ENCODE assay signal across 8 cellular contexts in genomic region chr15:33194704-33195261, GRCh38. TPM values are rescaled to one million over a fixed set of nuclear protein-coding genes. Genes with fewer than 3 reads are reported as not detected.
DNase-seq lines count a peak whose midpoint lies in the region; ATAC-seq and TF ChIP-seq lines count a peak whose summit lies in the region.

Gene FMN1 (minus strand): TSS chr15:33194714. CDS start chr15:33154914, 39,800 bp downstream.

- H3K27ac ChIP-seq in SK-N-SH (ENCODE audit: low read depth in 2 of 2, low read length in 1 of 2) (peak within 1 kb of the TSS; percentile 64 to 65; a peak in 3 of 4 replicates), neutrophil (no peak within 1 kb of the TSS), stomach (peak within 1 kb of the TSS; percentile 52 to 81 (median 71))

- no peak for TF ChIP-seq POLR2A in stomach (IDR thresholded peaks at IDR 0.05)

- TF ChIP-seq RAD21 in SK-N-SH (IDR thresholded peaks at IDR 0.05; ENCODE audit: low read length), result no peak

- peak within 1 kb of the TSS; percentile 65 to 67 for H3K4me3 ChIP-seq in SK-N-SH (ENCODE audit: low read depth in 2 of 2, low read length in 1 of 2)
- peak within 1 kb of the TSS; percentile 31 to 35 for H3K4me3 ChIP-seq in neutrophil (ENCODE audit: low read depth in 1 of 2, low read length in 1 of 2)
- H3K4me3 ChIP-seq in stomach, result peak within 1 kb of the TSS; percentile 52 to 59 (median 57)

- peak within 1 kb of the TSS; percentile 74 to 87 (median 80) for H3K4me3 Mint-ChIP-seq in IgD-negative memory B cell
- peak within 1 kb of the TSS; percentile 81 for H3K4me3 Mint-ChIP-seq in activated naive CD8-positive, alpha-beta T cell

- TF ChIP-seq CTCF in SK-N-SH (IDR thresholded peaks at IDR 0.05), result no peak
- no peak for TF ChIP-seq CTCF in neutrophil (IDR thresholded peaks at IDR 0.05)
- no peak for TF ChIP-seq CTCF in stomach (IDR thresholded peaks at IDR 0.05)

- H4K20me1 ChIP-seq in SK-N-SH (ENCODE audit: insufficient read depth), result no peaks in the 10 kb centered on the region

- no peak within 1 kb of the TSS for H3K27ac Mint-ChIP-seq in IgD-negative memory B cell
- H3K27ac Mint-ChIP-seq in activated naive CD8-positive, alpha-beta T cell, result no peak within 1 kb of the TSS

- TF ChIP-seq EP300 in SK-N-SH (IDR thresholded peaks at IDR 0.05; ENCODE audit: borderline replicate concordance in 1 of 2, low read depth in 1 of 2, low read length in 1 of 2), result no peak
- no peak for TF ChIP-seq EP300 in stomach (IDR thresholded peaks at IDR 0.05)

- POLR2A ChIA-PET in SK-N-SH (lab: Yijun Ruan, JAX), result no interaction called here

- H3K79me2 ChIP-seq in SK-N-SH (ENCODE audit: insufficient read depth), result no peaks in the 10 kb centered on the region

- no peaks in the 10 kb centered on the region for H3K9me2 ChIP-seq in SK-N-SH

- peaks cover 1 to 12% (median 5%) of the 10 kb centered on the region in 3 donors for H3K4me1 Mint-ChIP-seq in IgD-negative memory B cell
- H3K4me1 Mint-ChIP-seq in activated naive CD8-positive, alpha-beta T cell (ENCODE audit: low read depth), result peaks cover 14% of the 10 kb centered on the region

- peaks cover 6% of the 10 kb centered on the region for H3F3A ChIP-seq in SK-N-SH (replicated peaks; ENCODE audit: insufficient read depth)

- ATAC-seq in GM21529 (IDR thresholded peaks at IDR 0.05; ENCODE audit: unreplicated experiment), result peak; percentile 91

- peak within 1 kb of the TSS; percentile 64 for H3K4me2 ChIP-seq in SK-N-SH

- peak; percentile 93 for DNase-seq in D341Med (ENCODE audit: low spot score)
- peak; percentile 95 for DNase-seq in SK-N-SH
- DNase-seq in glomerular endothelial cell (ENCODE audit: extremely low read depth, low read depth, low spot score), result peak; percentile 42
- peak; percentile 96 for DNase-seq in stomach

- H3K9ac ChIP-seq in SK-N-SH, result peak within 1 kb of the TSS; percentile 54; the same call in 1 of the 2 replicates

- peak within 1 kb of the TSS; percentile 76; the same call in 1 of the 2 replicates for H2AFZ ChIP-seq in SK-N-SH (ENCODE audit: low read depth)

- H3K27me3 Mint-ChIP-seq in IgD-negative memory B cell, result peaks cover 20% of the 10 kb centered on the region
- H3K27me3 Mint-ChIP-seq in activated naive CD8-positive, alpha-beta T cell, result no peaks in the 10 kb centered on the region

- H3K36me3 ChIP-seq in SK-N-SH (replicated peaks in 1 of 2; ENCODE audit: control insufficient read depth in 1 of 2, insufficient read depth in 2 of 2, low read length in 1 of 2), result no peaks in the 10 kb centered on the region
- no peaks in the 10 kb centered on the region for H3K36me3 ChIP-seq in neutrophil
- H3K36me3 ChIP-seq in stomach, result no peaks in the 10 kb centered on the region

- peaks cover 0 to 10% (median 0%) of the 10 kb centered on the region in 3 donors for H3K9me3 Mint-ChIP-seq in IgD-negative memory B cell
- H3K9me3 Mint-ChIP-seq in activated naive CD8-positive, alpha-beta T cell (ENCODE audit: low read depth), result no peaks in the 10 kb centered on the region

- intact Hi-C loops in stomach (cut with DNase I; ENCODE audit: low total_unique reads), result no loop called here

- WGBS in SK-N-SH (ENCODE audit: low lambda C conversion rate), result 2% methylated on average over 13 of the region's 39 CpGs
- 0 to 2% (median 1%) methylated on average over 24 to 39 of the region's 39 CpGs for WGBS in stomach, 5 donors

- H3K4me1 ChIP-seq in SK-N-SH (ENCODE audit: control insufficient read depth in 1 of 2, insufficient read depth in 2 of 2, low read depth in 1 of 2, low read length in 1 of 2) (peaks cover 0 to 17% of the 10 kb centered on the region in 2 experiments; a peak in 2 of 4 replicates), neutrophil (ENCODE audit: control insufficient read depth in 1 of 2, insufficient read depth in 1 of 2, low read depth in 1 of 2, low read length in 1 of 2) (peaks cover 3 to 8% of the 10 kb centered on the region in 2 experiments), stomach (peaks cover 0 to 13% (median 8%) of the 10 kb centered on the region in 4 donors)

- H3K27me3 ChIP-seq in SK-N-SH (ENCODE audit: insufficient read depth), result no peaks in the 10 kb centered on the region
- H3K27me3 ChIP-seq in neutrophil, result peaks cover 71% of the 10 kb centered on the region
- peaks cover 0 to 8% (median 5%) of the 10 kb centered on the region in 3 donors for H3K27me3 ChIP-seq in stomach

- CTCF ChIA-PET in SK-N-SH (lab: Yijun Ruan, JAX), result interaction anchor here (1.1 to 1.7 kb wide), 3 partner anchors 15 to 62 kb away, joined by 3 to 7 read pairs (median 3); no protein-coding TSS in a partner anchor

- H3K9me3 ChIP-seq in SK-N-SH, result no peaks in the 10 kb centered on the region
- no peaks in the 10 kb centered on the region for H3K9me3 ChIP-seq in neutrophil
- no peaks in the 10 kb centered on the region for H3K9me3 ChIP-seq in stomach

- H3K36me3 Mint-ChIP-seq in IgD-negative memory B cell, result no peaks in the 10 kb centered on the region
- no peaks in the 10 kb centered on the region for H3K36me3 Mint-ChIP-seq in activated naive CD8-positive, alpha-beta T cell

TF ChIP-seq in SK-N-SH, 30 proteins besides CTCF, POLR2A, EP300 and RAD21 (continues in another document):
- no peak for TF ChIP-seq POLR2AphosphoS5 (IDR thresholded peaks at IDR 0.05; ENCODE audit: low read depth, low read length)
- TF ChIP-seq JUND (IDR thresholded peaks at IDR 0.05), result no peak
- no peak for TF ChIP-seq FOSL2 (IDR thresholded peaks at IDR 0.05; ENCODE audit: borderline replicate concordance, low read depth)
- TF ChIP-seq TAF1 (IDR thresholded peaks at IDR 0.05; ENCODE audit: borderline replicate concordance, low read depth, low read length), result no peak
- TF ChIP-seq ELF1 (IDR thresholded peaks at IDR 0.05), result no peak
- TF ChIP-seq, protein P1, sequence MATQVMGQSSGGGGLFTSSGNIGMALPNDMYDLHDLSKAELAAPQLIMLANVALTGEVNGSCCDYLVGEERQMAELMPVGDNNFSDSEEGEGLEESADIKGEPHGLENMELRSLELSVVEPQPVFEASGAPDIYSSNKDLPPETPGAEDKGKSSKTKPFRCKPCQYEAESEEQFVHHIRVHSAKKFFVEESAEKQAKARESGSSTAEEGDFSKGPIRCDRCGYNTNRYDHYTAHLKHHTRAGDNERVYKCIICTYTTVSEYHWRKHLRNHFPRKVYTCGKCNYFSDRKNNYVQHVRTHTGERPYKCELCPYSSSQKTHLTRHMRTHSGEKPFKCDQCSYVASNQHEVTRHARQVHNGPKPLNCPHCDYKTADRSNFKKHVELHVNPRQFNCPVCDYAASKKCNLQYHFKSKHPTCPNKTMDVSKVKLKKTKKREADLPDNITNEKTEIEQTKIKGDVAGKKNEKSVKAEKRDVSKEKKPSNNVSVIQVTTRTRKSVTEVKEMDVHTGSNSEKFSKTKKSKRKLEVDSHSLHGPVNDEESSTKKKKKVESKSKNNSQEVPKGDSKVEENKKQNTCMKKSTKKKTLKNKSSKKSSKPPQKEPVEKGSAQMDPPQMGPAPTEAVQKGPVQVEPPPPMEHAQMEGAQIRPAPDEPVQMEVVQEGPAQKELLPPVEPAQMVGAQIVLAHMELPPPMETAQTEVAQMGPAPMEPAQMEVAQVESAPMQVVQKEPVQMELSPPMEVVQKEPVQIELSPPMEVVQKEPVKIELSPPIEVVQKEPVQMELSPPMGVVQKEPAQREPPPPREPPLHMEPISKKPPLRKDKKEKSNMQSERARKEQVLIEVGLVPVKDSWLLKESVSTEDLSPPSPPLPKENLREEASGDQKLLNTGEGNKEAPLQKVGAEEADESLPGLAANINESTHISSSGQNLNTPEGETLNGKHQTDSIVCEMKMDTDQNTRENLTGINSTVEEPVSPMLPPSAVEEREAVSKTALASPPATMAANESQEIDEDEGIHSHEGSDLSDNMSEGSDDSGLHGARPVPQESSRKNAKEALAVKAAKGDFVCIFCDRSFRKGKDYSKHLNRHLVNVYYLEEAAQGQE (IDR thresholded peaks at IDR 0.05; ENCODE audit: low read depth, low read length), result no peak
- TF ChIP-seq SIN3A (IDR thresholded peaks at IDR 0.05; ENCODE audit: borderline replicate concordance, low read depth, low read length), result 0 out of 2 replicates have a peak, but pooled peaks have one; percentile 22
- peak; percentile 77 for TF ChIP-seq CHD2 (IDR thresholded peaks at IDR 0.05; ENCODE audit: low read length, partially characterized antibody)
- no peak for TF ChIP-seq FOXM1 (IDR thresholded peaks at IDR 0.05; ENCODE audit: low read depth)
- TF ChIP-seq, protein P2, sequence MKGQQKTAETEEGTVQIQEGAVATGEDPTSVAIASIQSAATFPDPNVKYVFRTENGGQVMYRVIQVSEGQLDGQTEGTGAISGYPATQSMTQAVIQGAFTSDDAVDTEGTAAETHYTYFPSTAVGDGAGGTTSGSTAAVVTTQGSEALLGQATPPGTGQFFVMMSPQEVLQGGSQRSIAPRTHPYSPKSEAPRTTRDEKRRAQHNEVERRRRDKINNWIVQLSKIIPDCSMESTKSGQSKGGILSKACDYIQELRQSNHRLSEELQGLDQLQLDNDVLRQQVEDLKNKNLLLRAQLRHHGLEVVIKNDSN (IDR thresholded peaks at IDR 0.05; ENCODE audit: borderline replicate concordance, low read depth), result no peak
- no peak for TF ChIP-seq YY1 (IDR thresholded peaks at IDR 0.05; ENCODE audit: low read depth)
- TF ChIP-seq, protein P3, sequence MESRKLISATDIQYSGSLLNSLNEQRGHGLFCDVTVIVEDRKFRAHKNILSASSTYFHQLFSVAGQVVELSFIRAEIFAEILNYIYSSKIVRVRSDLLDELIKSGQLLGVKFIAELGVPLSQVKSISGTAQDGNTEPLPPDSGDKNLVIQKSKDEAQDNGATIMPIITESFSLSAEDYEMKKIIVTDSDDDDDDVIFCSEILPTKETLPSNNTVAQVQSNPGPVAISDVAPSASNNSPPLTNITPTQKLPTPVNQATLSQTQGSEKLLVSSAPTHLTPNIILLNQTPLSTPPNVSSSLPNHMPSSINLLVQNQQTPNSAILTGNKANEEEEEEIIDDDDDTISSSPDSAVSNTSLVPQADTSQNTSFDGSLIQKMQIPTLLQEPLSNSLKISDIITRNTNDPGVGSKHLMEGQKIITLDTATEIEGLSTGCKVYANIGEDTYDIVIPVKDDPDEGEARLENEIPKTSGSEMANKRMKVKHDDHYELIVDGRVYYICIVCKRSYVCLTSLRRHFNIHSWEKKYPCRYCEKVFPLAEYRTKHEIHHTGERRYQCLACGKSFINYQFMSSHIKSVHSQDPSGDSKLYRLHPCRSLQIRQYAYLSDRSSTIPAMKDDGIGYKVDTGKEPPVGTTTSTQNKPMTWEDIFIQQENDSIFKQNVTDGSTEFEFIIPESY (IDR thresholded peaks at IDR 0.05; ENCODE audit: borderline replicate concordance, low read depth), result no peak
- no peak for TF ChIP-seq RCOR1 (IDR thresholded peaks at IDR 0.05; ENCODE audit: low read length)
- TF ChIP-seq RFX5 (IDR thresholded peaks at IDR 0.05; ENCODE audit: low read length), result 0 out of 2 replicates have a peak, but pooled peaks have one; percentile 14
- no peak for TF ChIP-seq NRF1 (IDR thresholded peaks at IDR 0.05; ENCODE audit: low read depth, low read length)

RNA-seq across cellular contexts. Expression of gene FMN1, which starts in this region (rescaled TPM):
- polyA plus RNA-seq in IgD-negative memory B cell (not detected), SK-N-SH (2012; rRNA removed) (9.1 and 10.5 TPM in 2 replicates), stomach (1 to 10 TPM in 2 of 3 donors, under 1 TPM in 1; 0.40 to 4.1 (median 1.7) TPM)
- 8.4 and 10.0 TPM in 2 replicates for polyA plus RNA-seq in SK-N-SH (2012; cell fraction: cytosol; rRNA removed)
- 23.3 and 34.7 TPM in 2 replicates for polyA plus RNA-seq in SK-N-SH (2012; cell fraction: nucleus; rRNA removed)
- total RNA-seq in glomerular endothelial cell (0.58 and 1.3 TPM in 2 replicates), stomach (10 to 100 TPM; 16.5 to 58.0 (median 40.8) TPM)

Comparison
In these comparisons a context has a peak if more than half of its experiments do, and no peak if none do; other contexts are left out.
1. DNase-seq: peak in every context shown above with its lines; median percentile 96 in stomach; 95 in SK-N-SH; 93 in D341Med; 42 in glomerular endothelial cell.